In genomic region chr15:92833493-92834271, GRCh38 we compare ENCODE assay signal across 10 cellular contexts.
DNase-seq lines count a peak whose midpoint lies in the region; ATAC-seq and TF ChIP-seq lines count a peak whose summit lies in the region.
"Had no signal": no experiment of that assay in that cellular context is flagged by ENCODE, and none has a peak within 500 bp of the region (broad histone marks: within the 10 kb centered on the region; RNA-seq: fewer than 3 reads in every experiment).

No MANE protein-coding gene starts in this region.

- H3K4me3 Mint-ChIP-seq in activated B cell treated with CpG ODN at 0.5 μM for 24 hours = peak overlapping the region; percentile 41
- H3K4me3 Mint-ChIP-seq in immature natural killer cell = peak overlapping the region in 1 of 5 donors; percentile 18
- H3K4me3 Mint-ChIP-seq in stimulated activated naive CD8-positive, alpha-beta T cell treated with anti-CD3 and anti-CD28 coated beads, Interleukin-15, amount 100 ng/mL, for 72 hours = peak overlapping the region; percentile 74 to 79

- H3K27me3 Mint-ChIP-seq in activated B cell treated with CpG ODN at 0.5 μM for 24 hours = no peaks in the 10 kb centered on the region
- peaks cover 0 to 2% (median 1%) of the 10 kb centered on the region in 3 donors for H3K27me3 Mint-ChIP-seq in immature natural killer cell (ENCODE audit: low read depth in 3 of 3)
- no peaks in the 10 kb centered on the region for H3K27me3 Mint-ChIP-seq in stimulated activated naive CD8-positive, alpha-beta T cell treated with anti-CD3 and anti-CD28 coated beads, Interleukin-15, amount 100 ng/mL, for 72 hours

- TF ChIP-seq CTCF in activated B cell treated with CpG ODN at 0.5 μM for 24 hours (IDR thresholded peaks at IDR 0.05) = no peak

- H3K36me3 Mint-ChIP-seq in activated B cell treated with CpG ODN at 0.5 μM for 24 hours (ENCODE audit: low read depth) (no peaks in the 10 kb centered on the region), immature natural killer cell (no peaks in the 10 kb centered on the region)

- POLR2A ChIA-PET in HEK293T (lab: Yijun Ruan, JAX) = interaction anchor here (1.3 to 8.9 kb wide), 9 partner anchors 9 to 67 kb away, joined by 3 to 172 read pairs (median 27); partner anchors contain the start of gene CHD2
- POLR2A ChIA-PET in activated B cell treated with CpG ODN at 0.5 μM for 24 hours (lab: Charles Lee) = interaction anchor here (0.7 to 9.3 kb wide), 9 partner anchors 12 to 1453 kb away, joined by 3 to 416 read pairs (median 36); partner anchors contain the start of gene CHD2

- ATAC-seq in activated B cell treated with CpG ODN at 0.5 μM for 24 hours (ENCODE audit: low read depth) (no peak), HG02870 (IDR thresholded peaks at IDR 0.05; ENCODE audit: unreplicated experiment) (no peak), GM19351 (IDR thresholded peaks at IDR 0.05; ENCODE audit: unreplicated experiment) (no peak)
- ATAC-seq in stimulated activated naive CD8-positive, alpha-beta T cell treated with anti-CD3 and anti-CD28 coated beads, Interleukin-15, amount 100 ng/mL, for 72 hours = no peak
- ATAC-seq: esophagus mucosa had no signal

- H3K4me1 Mint-ChIP-seq in activated B cell treated with CpG ODN at 0.5 μM for 24 hours (peaks cover 58% of the 10 kb centered on the region), immature natural killer cell (peaks cover 30 to 34% of the 10 kb centered on the region in 2 donors)
- H3K4me1 Mint-ChIP-seq in stimulated activated naive CD8-positive, alpha-beta T cell treated with anti-CD3 and anti-CD28 coated beads, Interleukin-15, amount 100 ng/mL, for 72 hours = peaks cover 62% of the 10 kb centered on the region

- DNase-seq in HEK293T (ENCODE audit: extremely low spot score) (no peak), activated B cell treated with CpG ODN at 0.5 μM for 24 hours (no peak), immature natural killer cell (no peak), NCI-H1417 treated with DMSO at 0.1 percent for 48 hours (lab: John Stamatoyannopoulos, UW) (no peak)
- no peak for DNase-seq in stimulated activated naive CD8-positive, alpha-beta T cell treated with anti-CD3 and anti-CD28 coated beads, Interleukin-15, amount 100 ng/mL, for 72 hours
- DNase-seq: activated CD4-positive, CD25-positive, alpha-beta regulatory T cell; NCI-H1417 had no signal

- no peaks in the 10 kb centered on the region for H3K9me3 Mint-ChIP-seq in activated B cell treated with CpG ODN at 0.5 μM for 24 hours
- H3K9me3 Mint-ChIP-seq in immature natural killer cell = no peaks in the 10 kb centered on the region
- H3K9me3 Mint-ChIP-seq in stimulated activated naive CD8-positive, alpha-beta T cell treated with anti-CD3 and anti-CD28 coated beads, Interleukin-15, amount 100 ng/mL, for 72 hours = no peaks in the 10 kb centered on the region

- intact Hi-C loops in activated B cell treated with CpG ODN at 0.5 μM for 24 hours (cut with micrococcal nuclease) = no loop called here

- H3K27ac Mint-ChIP-seq in activated B cell treated with CpG ODN at 0.5 μM for 24 hours (peak overlapping the region; percentile 96), immature natural killer cell (peak overlapping the region; percentile 44 to 98 (median 86))
- H3K27ac Mint-ChIP-seq in stimulated activated naive CD8-positive, alpha-beta T cell treated with anti-CD3 and anti-CD28 coated beads, Interleukin-15, amount 100 ng/mL, for 72 hours = peak overlapping the region; percentile 98 to 99

- CTCF ChIA-PET in HEK293T (lab: Yijun Ruan, JAX) (interaction anchor here (0.6 to 3.0 kb wide), 3 partner anchors 25 to 218 kb away, joined by 3 to 12 read pairs (median 3); no protein-coding TSS in a partner anchor), activated B cell treated with CpG ODN at 0.5 μM for 24 hours (lab: Charles Lee) (interaction anchor here (1.1 to 3.6 kb wide), 3 partner anchors 24 to 82 kb away, joined by 4 to 33 read pairs (median 4); no protein-coding TSS in a partner anchor)

TF ChIP-seq in HEK293T, 16 proteins besides CTCF, POLR2A, EP300 and RAD21:
- TF ChIP-seq CTBP1 (IDR thresholded peaks at IDR 0.05; ENCODE audit: borderline replicate concordance) (no peak), FOXM1 (IDR thresholded peaks at IDR 0.05; ENCODE audit: borderline replicate concordance) (peak; percentile 67; the same call in 1 of the 2 replicates)
